ENCODE assay signal across 10 cellular contexts in the genomic region with DNA sequence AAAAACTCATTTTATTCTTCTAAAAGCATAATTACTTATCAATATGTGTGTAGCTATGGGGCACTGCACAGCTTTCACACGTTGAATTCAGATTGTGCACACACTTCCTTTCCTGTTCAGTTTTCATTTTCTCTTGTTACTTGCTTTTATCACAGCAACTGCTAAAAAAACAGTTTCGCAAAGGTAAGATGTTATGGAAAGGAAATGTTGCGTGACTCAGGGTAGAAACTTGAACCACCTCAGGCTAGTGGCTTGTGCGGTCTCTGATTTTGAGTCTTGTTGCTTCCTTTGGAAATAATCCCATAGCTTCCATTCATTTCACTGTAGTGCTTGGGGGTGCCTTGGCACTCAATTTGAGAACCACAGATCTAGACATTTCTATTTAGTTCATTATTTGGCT.
DNase-seq lines count a peak whose midpoint lies in the region; ATAC-seq and TF ChIP-seq lines count a peak whose summit lies in the region.
"Had no signal": no experiment of that assay in that cellular context is flagged by ENCODE, and none has a peak within 500 bp of the region (broad histone marks: within the 10 kb centered on the region; RNA-seq: fewer than 3 reads in every experiment).

No MANE protein-coding gene starts in this region.

- ATAC-seq in GM19351 (IDR thresholded peaks at IDR 0.05; ENCODE audit: unreplicated experiment), result peak; percentile 46
- ATAC-seq in HG03342 (IDR thresholded peaks at IDR 0.05; ENCODE audit: unreplicated experiment), result peak; percentile 63
- no peak for ATAC-seq in gastroesophageal sphincter
- ATAC-seq: sciatic nerve had no signal

- peak; percentile 79 for DNase-seq in A172 (ENCODE audit: low spot score)
- peak; percentile 89 for DNase-seq in astrocyte of the hippocampus (ENCODE audit: low read depth, low spot score)
- DNase-seq in MG63, result no peak
- DNase-seq in middle frontal gyrus (ENCODE audit: extremely low spot score, low spot score), result no peak
- DNase-seq in epidermal melanocyte (ENCODE audit: insufficient read length, low spot score), result no peak

- no peaks in the 10 kb centered on the region for H3K27me3 ChIP-seq in MG63
- no peaks in the 10 kb centered on the region for H3K27me3 ChIP-seq in gastroesophageal sphincter
- H3K27me3 ChIP-seq: BLaER1 had no signal

- H3K27ac ChIP-seq in gastroesophageal sphincter, result no peak overlapping the region
- H3K27ac ChIP-seq: BLaER1 had no signal

- no peak for TF ChIP-seq CTCF in gastroesophageal sphincter (IDR thresholded peaks at IDR 0.05)

- H3K4me1 ChIP-seq in gastroesophageal sphincter, result no peaks in the 10 kb centered on the region

- H3K9me3 ChIP-seq in MG63, result peaks cover 8% of the 10 kb centered on the region; the same call in 1 of the 2 replicates
- no peaks in the 10 kb centered on the region for H3K9me3 ChIP-seq in gastroesophageal sphincter

- TF ChIP-seq EP300 in gastroesophageal sphincter (IDR thresholded peaks at IDR 0.05), result no peak

- no peak for TF ChIP-seq POLR2A in gastroesophageal sphincter (IDR thresholded peaks at IDR 0.05)

- WGBS in gastroesophageal sphincter (ENCODE audit: low coverage in 1 of 2), 2 donors, result 87 to 89% methylated on average over 2 to 4 of the region's 4 CpGs

- H3K36me3 ChIP-seq in MG63, result peaks cover under 1% of the 10 kb centered on the region; the same call in 1 of the 2 replicates
- H3K36me3 ChIP-seq in gastroesophageal sphincter, result no peaks in the 10 kb centered on the region

- H3K4me3 ChIP-seq in MG63 (no peak overlapping the region), gastroesophageal sphincter (no peak overlapping the region)
- H3K4me3 ChIP-seq: BLaER1 had no signal

Comparison
In these comparisons a context has a peak if more than half of its experiments do, and no peak if none do; other contexts are left out.
1. DNase-seq: peak in A172 (single experiment) and astrocyte of the hippocampus (single experiment); none in MG63 (single experiment), middle frontal gyrus (single experiment) and epidermal melanocyte (single experiment).